In the genomic region with DNA sequence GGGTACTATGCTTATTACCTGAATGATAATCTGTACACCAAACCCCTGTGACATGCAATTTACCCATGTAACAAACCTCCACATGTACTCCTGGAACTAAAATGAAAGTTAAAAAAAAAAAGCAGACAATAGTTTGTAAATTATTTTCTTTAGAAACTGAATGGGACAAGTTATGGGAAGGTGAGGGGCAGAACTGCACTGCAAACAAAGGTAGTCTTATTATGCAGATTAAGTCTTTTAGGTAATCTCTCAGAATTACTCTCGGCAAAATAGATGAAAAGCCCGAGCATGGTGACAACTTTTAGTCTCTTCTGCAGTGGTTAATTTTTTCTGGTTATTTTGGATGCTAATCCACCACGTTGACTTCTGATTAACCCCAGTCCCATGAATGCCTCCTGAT, we compare ENCODE assay signal across 31 cellular contexts.
"Had no signal": no experiment of that assay in that cellular context is flagged by ENCODE, and none has a peak within 500 bp of the region (broad histone marks: within the 10 kb centered on the region; RNA-seq: fewer than 3 reads in every experiment).

No MANE protein-coding gene starts in this region.

- ATAC-seq: activated CD8-positive, alpha-beta memory T cell treated with anti-CD3 and anti-CD28 coated beads, Interleukin-2, amount 10 ng/mL, durations not matched to agents 7 days and 5 days; activated CD8-positive, alpha-beta T cell treated with anti-CD3 and anti-CD28 coated beads, Interleukin-2, amount 10 ng/mL, durations not matched to agents 7 days and 5 days; body of pancreas had no signal

- H3K27me3 Mint-ChIP-seq: activated CD4-positive, alpha-beta T cell treated with anti-CD3 and anti-CD28 coated beads, Interleukin-2, amount 10 ng/mL, durations not matched to agents 24 days and 14 days; activated CD8-positive, alpha-beta memory T cell treated with anti-CD3 and anti-CD28 coated beads, Interleukin-2, amount 10 ng/mL, durations not matched to agents 7 days and 5 days had no signal

- DNase-seq: activated B cell treated with CpG ODN at 0.5 μM for 24 hours; activated CD4-positive, alpha-beta memory T cell treated with anti-CD3 and anti-CD28 coated beads, Interleukin-2, amount 10 ng/mL, durations not matched to agents 7 days and 5 days; activated CD4-positive, alpha-beta T cell treated with anti-CD3 and anti-CD28 coated beads for 4 hours; activated CD4-positive, alpha-beta T cell treated with anti-CD3 and anti-CD28 coated beads, Interleukin-2, amount 10 ng/mL, durations not matched to agents 24 days and 14 days; activated CD4-positive, alpha-beta T cell treated with anti-CD3 and anti-CD28 coated beads, Interleukin-2, amount 50 U/mL, for 1 hour; activated CD4-positive, alpha-beta T cell treated with anti-CD3 and anti-CD28 coated beads, Interleukin-2, amount 50 U/mL, for 48 hours; activated CD4-positive, CD25-positive, alpha-beta regulatory T cell treated with anti-CD3 and anti-CD28 coated beads, Interleukin-2, amount 50 U/mL, for 72 hours; activated CD8-positive, alpha-beta memory T cell treated with anti-CD3 and anti-CD28 coated beads for 24 hours; activated CD8-positive, alpha-beta memory T cell treated with anti-CD3 and anti-CD28 coated beads, Interleukin-2, amount 10 ng/mL, durations not matched to agents 7 days and 5 days; activated CD8-positive, alpha-beta memory T cell treated with anti-CD3 and anti-CD28 coated beads, Interleukin-2, amount 50 U/mL, for 48 hours; activated CD8-positive, alpha-beta T cell treated with anti-CD3 and anti-CD28 coated beads, Interleukin-2, amount 10 ng/mL, durations not matched to agents 7 days and 5 days; activated effector memory CD4-positive, alpha-beta T cell treated with Interleukin-2 at 50 U/mL for 16 hours; activated gamma-delta T cell; activated naive CD4-positive, alpha-beta T cell treated with anti-CD3 and anti-CD28 coated beads, Interleukin-2, amount 50 U/mL, for 16 hours; activated naive CD4-positive, alpha-beta T cell treated with Interleukin-2 at 50 U/mL for 16 hours; activated naive CD8-positive, alpha-beta T cell treated with anti-CD3 and anti-CD28 coated beads for 36 hours; activated T-cell treated with anti-CD3 and anti-CD28 coated beads, Interleukin-2, amount 50 U/mL, for 24 hours; adrenal gland; amniotic stem cell; aorta; body of pancreas; brain microvascular endothelial cell; central memory CD4-positive, alpha-beta T cell; T-helper 1 cell; T-helper 2 cell; T-helper 9 cell had no signal

- H3K27ac ChIP-seq: adrenal gland, body of pancreas, brain microvascular endothelial cell, breast epithelium, VCaP had no signal

- H3K4me3 Mint-ChIP-seq: activated CD4-positive, alpha-beta memory T cell treated with anti-CD3 and anti-CD28 coated beads, Interleukin-2, amount 10 ng/mL, durations not matched to agents 7 days and 5 days; activated CD4-positive, alpha-beta T cell treated with anti-CD3 and anti-CD28 coated beads, Interleukin-2, amount 10 ng/mL, durations not matched to agents 24 days and 14 days; activated CD8-positive, alpha-beta memory T cell treated with anti-CD3 and anti-CD28 coated beads, Interleukin-2, amount 10 ng/mL, durations not matched to agents 7 days and 5 days; activated CD8-positive, alpha-beta T cell treated with anti-CD3 and anti-CD28 coated beads, Interleukin-2, amount 10 ng/mL, durations not matched to agents 7 days and 5 days; activated naive CD8-positive, alpha-beta T cell treated with anti-CD3 and anti-CD28 coated beads for 36 hours; activated T-cell treated with anti-CD3 and anti-CD28 coated beads, Interleukin-2, amount 50 U/mL, for 24 hours; T-helper 1 cell treated with Interleukin-12 subunit alpha and Interleukin-12 subunit beta and Interleukin-4 antibody, amounts not matched to agents 30 μg/mL and 1 μg/mL, for 36 hours; T-helper 2 cell treated with Interferon-gamma antibody and Interleukin-4, amounts not matched to agents 5 μg/mL and 100 μg/mL, for 36 hours had no signal

- H3K27ac Mint-ChIP-seq: activated CD4-positive, alpha-beta memory T cell treated with anti-CD3 and anti-CD28 coated beads, Interleukin-2, amount 10 ng/mL, durations not matched to agents 7 days and 5 days; activated CD4-positive, alpha-beta T cell treated with anti-CD3 and anti-CD28 coated beads, Interleukin-2, amount 10 ng/mL, durations not matched to agents 24 days and 14 days; activated CD8-positive, alpha-beta memory T cell treated with anti-CD3 and anti-CD28 coated beads, Interleukin-2, amount 10 ng/mL, durations not matched to agents 7 days and 5 days; activated CD8-positive, alpha-beta T cell treated with anti-CD3 and anti-CD28 coated beads, Interleukin-2, amount 10 ng/mL, durations not matched to agents 7 days and 5 days; activated naive CD8-positive, alpha-beta T cell treated with anti-CD3 and anti-CD28 coated beads for 36 hours; activated T-cell treated with anti-CD3 and anti-CD28 coated beads, Interleukin-2, amount 50 U/mL, for 24 hours; activated T-helper 2 cell treated with anti-CD3 and anti-CD28 coated beads, Interferon-gamma antibody, Interleukin-2, Interleukin-4, amounts not matched to agents 10 μg/mL and 5 μg/mL and 100 μg/mL, durations not matched to agents 14 hours and 24 hours and 36 hours; T-helper 1 cell treated with Interleukin-12 subunit alpha and Interleukin-12 subunit beta and Interleukin-4 antibody, amounts not matched to agents 30 μg/mL and 1 μg/mL, for 36 hours; T-helper 2 cell treated with Interferon-gamma antibody and Interleukin-4, amounts not matched to agents 5 μg/mL and 100 μg/mL, for 36 hours had no signal

- H3K9me3 ChIP-seq: adrenal gland, body of pancreas, breast epithelium had no signal

- H3K4me1 ChIP-seq: breast epithelium had no signal

- H3K4me3 ChIP-seq: adrenal gland, body of pancreas, breast epithelium had no signal

- H3K27me3 ChIP-seq: adrenal gland, body of pancreas, brain microvascular endothelial cell, breast epithelium had no signal
